ENCODE assay signal across 8 cellular contexts in genomic region chr6:146857180-146857959, GRCh38.
DNase-seq lines count a peak whose midpoint lies in the region; ATAC-seq and TF ChIP-seq lines count a peak whose summit lies in the region.

No MANE protein-coding gene starts in this region.

- H3K4me3 ChIP-seq in OCI-LY3 (ENCODE audit: low read length), result peak overlapping the region; percentile 92
- peak overlapping the region in 3 of 4 donors; percentile 26 to 54 (median 32) for H3K4me3 ChIP-seq in esophagus squamous epithelium
- H3K4me3 ChIP-seq in muscle layer of duodenum (ENCODE audit: low read depth in 1 of 2, low read length in 2 of 2), result peak overlapping the region; percentile 37 to 52

- H2AFZ ChIP-seq in OCI-LY3 (ENCODE audit: low read depth, low read length), result peak overlapping the region; percentile 100

- intact Hi-C loops in esophagus squamous epithelium (cut with DNase I), result loop anchor here (5.0 kb wide), 1 partner anchor 425 kb away; no protein-coding TSS in a partner anchor

- H3K36me3 ChIP-seq in OCI-LY3 (replicated peaks; ENCODE audit: low read depth, low read length), result no peaks in the 10 kb centered on the region
- no peaks in the 10 kb centered on the region for H3K36me3 ChIP-seq in esophagus squamous epithelium
- no peaks in the 10 kb centered on the region for H3K36me3 ChIP-seq in muscle layer of duodenum (ENCODE audit: control insufficient read depth in 1 of 2, insufficient read depth in 2 of 2, low read length in 2 of 2)

- H3K4me1 ChIP-seq in OCI-LY3 (ENCODE audit: low read length), result peaks cover 4% of the 10 kb centered on the region; the same call in 1 of the 2 replicates
- H3K4me1 ChIP-seq in esophagus squamous epithelium, result peaks cover 0 to 12% (median 3%) of the 10 kb centered on the region in 3 donors
- no peaks in the 10 kb centered on the region for H3K4me1 ChIP-seq in muscle layer of duodenum (ENCODE audit: control insufficient read depth in 1 of 2, insufficient read depth in 2 of 2, low read length in 2 of 2)

- TF ChIP-seq POLR2A in esophagus squamous epithelium (IDR thresholded peaks at IDR 0.05), result no peak

- H3K4me2 ChIP-seq in OCI-LY3 (ENCODE audit: low read length), result peak overlapping the region; percentile 94

- DNase-seq in DMS153 treated with DMSO at 0.1 percent for 48 hours (lab: John Stamatoyannopoulos, UW; ENCODE audit: unreplicated experiment) (peak; percentile 77), HuH-7.5 (ENCODE audit: low spot score) (peak; percentile 47), esophagus squamous epithelium (lab: John Stamatoyannopoulos, UW) (no peak)
- DNase-seq in activated T-cell treated with anti-CD3 and anti-CD28 coated beads, Interleukin-2, amount 50 U/mL, for 1 hour, result peak; percentile 74
- DNase-seq in stimulated activated CD8-positive, alpha-beta memory T cell treated with anti-CD3 and anti-CD28 coated beads, Interleukin-7, amount 100 ng/mL, for 24 hours (ENCODE audit: low read depth), result peak; percentile 51

- H3K27me3 ChIP-seq in OCI-LY3 (ENCODE audit: low read depth, low read length) (no peaks in the 10 kb centered on the region), esophagus squamous epithelium (no peaks in the 10 kb centered on the region), muscle layer of duodenum (ENCODE audit: low read depth, low read length) (no peaks in the 10 kb centered on the region)

- no peaks in the 10 kb centered on the region for H4K20me1 ChIP-seq in OCI-LY3 (ENCODE audit: insufficient read depth, low read length)

- H3K9ac ChIP-seq in OCI-LY3 (ENCODE audit: low read length), result peak overlapping the region; percentile 62

- no peaks in the 10 kb centered on the region for H3K79me2 ChIP-seq in OCI-LY3 (ENCODE audit: low read length)

- H3K27ac ChIP-seq in OCI-LY3 (ENCODE audit: low read length) (no peak overlapping the region), esophagus squamous epithelium (peak overlapping the region; percentile 13 to 70 (median 28)), muscle layer of duodenum (ENCODE audit: low read length) (peak overlapping the region; percentile 34)

- WGBS in esophagus squamous epithelium, 2 donors, result 27 to 32% methylated on average over 15 to 20 of the region's 27 CpGs

- peak; percentile 89 for ATAC-seq in GM21619 (IDR thresholded peaks at IDR 0.05; ENCODE audit: unreplicated experiment)

- H3K9me3 ChIP-seq in OCI-LY3 (ENCODE audit: insufficient read depth, low read length) (no peaks in the 10 kb centered on the region), esophagus squamous epithelium (no peaks in the 10 kb centered on the region), muscle layer of duodenum (ENCODE audit: control insufficient read depth in 1 of 2, low read length in 2 of 2) (no peaks in the 10 kb centered on the region)

- TF ChIP-seq CTCF in OCI-LY3 (IDR thresholded peaks at IDR 0.05; ENCODE audit: low read depth, low read length) (peak; percentile 76), esophagus squamous epithelium (IDR thresholded peaks at IDR 0.05) (peak; percentile 94 to 99 (median 96))

Comparison
In these comparisons a context has a peak if more than half of its experiments do, and no peak if none do; other contexts are left out.
1. H3K4me3 ChIP-seq: peak in every context shown above with its lines; median percentile 92 in OCI-LY3; 44 in muscle layer of duodenum; 32 in esophagus squamous epithelium.